Comparison of ENCODE assay signal across 8 cellular contexts in the genomic region with DNA sequence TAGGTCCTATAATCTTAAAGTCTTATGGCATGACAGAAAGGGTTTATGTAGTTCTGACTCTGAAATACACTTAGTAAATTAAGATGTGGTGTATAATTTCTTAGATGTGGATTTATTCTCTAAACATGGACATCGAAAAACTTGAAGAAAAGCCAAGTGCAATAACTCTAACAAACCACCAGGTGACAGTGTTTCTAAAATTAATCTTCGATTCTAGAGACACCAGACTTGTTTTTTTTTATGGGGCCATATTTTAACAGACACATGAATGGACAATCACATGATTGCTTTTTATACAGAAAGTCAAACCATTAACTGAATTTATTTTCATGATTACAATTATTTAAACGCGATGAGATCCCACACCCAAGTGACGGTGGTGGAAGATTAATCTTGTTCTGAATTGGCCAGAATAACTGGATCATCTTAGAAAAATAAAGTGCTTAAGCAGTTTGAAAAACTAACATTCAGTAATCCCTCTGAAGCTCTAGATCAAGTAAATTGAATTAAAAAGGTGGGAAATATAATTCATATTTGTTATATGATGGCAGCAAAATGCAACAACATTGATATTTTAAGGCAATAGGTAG.
DNase-seq lines count a peak whose midpoint lies in the region; ATAC-seq and TF ChIP-seq lines count a peak whose summit lies in the region.

No MANE protein-coding gene starts in this region.

- no peaks in the 10 kb centered on the region for H3K36me3 ChIP-seq in heart left ventricle

- ATAC-seq in heart left ventricle (no peak), Right ventricle myocardium inferior (no peak), HG02763 (IDR thresholded peaks at IDR 0.05; ENCODE audit: unreplicated experiment) (no peak), GM21723 (IDR thresholded peaks at IDR 0.05; ENCODE audit: unreplicated experiment) (no peak)

- peak; percentile 43 to 77 (median 68) for TF ChIP-seq CTCF in heart left ventricle (IDR thresholded peaks at IDR 0.05)
- peak; percentile 70 for TF ChIP-seq CTCF in RWPE1 (conservative IDR thresholded peaks at IDR 0.05; ENCODE audit: low read depth)

- TF ChIP-seq POLR2A in heart left ventricle (IDR thresholded peaks at IDR 0.05), result no peak

- H3K9me3 ChIP-seq in heart left ventricle, result peaks cover 0 to 11% (median under 1%) of the 10 kb centered on the region in 12 donors

- no peaks in the 10 kb centered on the region for H3K27me3 ChIP-seq in heart left ventricle

- DNase-seq in heart left ventricle, result no peak
- DNase-seq in Right ventricle myocardium inferior (ENCODE audit: missing footprints), result no peak
- DNase-seq in Jurkat, Clone E6-1 (ENCODE audit: low read depth, low spot score), result peak; percentile 33
- peak; percentile 19 for DNase-seq in RWPE1 (ENCODE audit: low spot score)
- DNase-seq in fibroblast of the conjunctiva (ENCODE audit: low read depth), result peak; percentile 10

- H3K27ac ChIP-seq in heart left ventricle (no peak overlapping the region), RWPE1 (no peak overlapping the region), temporal lobe (ENCODE audit: low read depth, low read length) (peak overlapping the region; percentile 87)

- CTCF ChIA-PET in RWPE1 (lab: Yijun Ruan, JAX), result interaction anchor here (0.6 kb wide), 2 partner anchors 203 to 1749 kb away, joined by 5 to 6 read pairs; no protein-coding TSS in a partner anchor

- intact Hi-C loops in heart left ventricle (cut with DNase I) (loop anchor here in 4 of 10 donors (5.0 to 10.0 kb wide), 2 partner anchors 615 to 617 kb away; no protein-coding TSS in a partner anchor), Right ventricle myocardium inferior (cut with DNase I) (no loop called here)

- H3K4me3 ChIP-seq in heart left ventricle, result no peak overlapping the region
- no peak overlapping the region for H3K4me3 ChIP-seq in Jurkat, Clone E6-1 (ENCODE audit: low read length)

- WGBS in heart left ventricle, 4 donors, result 30 to 35% (median 33%) methylated on average over 5 of the region's 5 CpGs

- peaks cover 0 to 7% (median 0%) of the 10 kb centered on the region in 12 donors for H3K4me1 ChIP-seq in heart left ventricle

- POLR2A ChIA-PET in RWPE1 (lab: Yijun Ruan, JAX; ENCODE audit: low non-redundant PET), result no interaction called here

Comparison
In these comparisons a context has a peak if more than half of its experiments do, and no peak if none do; other contexts are left out.
1. DNase-seq: peak in Jurkat, Clone E6-1 (single experiment), RWPE1 (single experiment) and fibroblast of the conjunctiva (single experiment); none in heart left ventricle (0 of 5) and Right ventricle myocardium inferior (single experiment).